ENCODE assay signal across 3 cellular contexts in the genomic region with DNA sequence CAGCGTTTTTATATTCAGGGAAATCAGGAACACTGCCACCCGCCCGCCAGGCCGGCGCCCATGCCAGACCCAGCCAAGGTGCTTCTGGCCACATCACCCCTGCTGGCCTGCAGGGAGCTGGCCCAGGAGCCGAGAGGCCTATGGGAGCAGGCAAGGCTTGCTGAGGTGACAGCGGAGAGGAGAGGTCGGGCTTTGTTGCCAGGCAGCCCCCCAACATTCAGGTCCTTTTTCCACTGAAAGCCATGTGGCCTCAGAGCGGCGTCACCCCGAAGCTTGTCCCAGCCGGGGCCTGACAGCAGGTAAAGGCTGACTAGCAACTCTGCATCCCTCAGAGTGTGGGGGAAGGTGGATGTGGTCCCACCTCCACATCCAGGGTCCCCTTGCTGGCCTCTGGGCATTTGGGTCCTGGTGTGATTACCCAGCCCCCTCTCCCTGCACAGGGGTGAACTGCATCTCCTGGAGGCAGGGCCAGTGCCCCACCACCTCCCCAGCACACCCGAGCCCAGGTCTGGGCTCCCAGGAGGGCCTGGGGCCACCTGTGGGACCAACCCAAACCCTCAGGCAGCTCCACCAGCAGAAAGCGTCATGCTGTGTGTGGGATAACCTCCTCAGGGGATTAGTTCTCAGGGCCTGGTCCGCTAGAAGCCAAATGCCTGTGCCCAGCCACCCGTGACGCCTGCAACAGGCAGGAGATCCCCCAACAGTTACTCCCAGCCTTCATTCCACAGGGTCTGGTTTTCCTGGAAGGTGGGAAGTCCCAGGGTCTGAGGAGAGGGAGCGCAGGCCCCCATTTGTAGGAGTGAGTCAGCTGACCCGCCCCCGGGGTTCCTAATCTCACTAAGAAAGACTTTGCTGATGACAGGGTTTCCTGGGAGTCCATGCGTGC.
TF ChIP-seq lines count a peak whose summit lies in the region.

Gene PDE6B (plus strand): TSS at position 869 of the 886 bp plus-strand sequence. CDS start 54 bp downstream, outside the sequence.

TF ChIP-seq in GM23338, 12 proteins besides CTCF, POLR2A, EP300 and RAD21:
- TF ChIP-seq ZNF114 (CRISPR knock-in tag; IDR thresholded peaks at IDR 0.05) (no peak), EZH2 (IDR thresholded peaks at IDR 0.05; ENCODE audit: low read depth, unreplicated experiment) (no peak), NANOG (IDR thresholded peaks at IDR 0.05; ENCODE audit: borderline replicate concordance) (no peak)

TF ChIP-seq in K562, 482 proteins besides CTCF, POLR2A, EP300 and RAD21:
- no peak for TF ChIP-seq SMARCB1 (IDR thresholded peaks at IDR 0.05; ENCODE audit: insufficient read length, low read depth)
- peak; percentile 55 for TF ChIP-seq EGR1 (conservative IDR thresholded peaks at IDR 0.05)

TF ChIP-seq in SK-N-SH treated with all-trans-retinoic acid at 6 μM for 48 hours, 23 proteins besides CTCF, POLR2A, EP300 and RAD21:
- TF ChIP-seq ZNF565 (CRISPR knock-in tag; conservative IDR thresholded peaks at IDR 0.05; ENCODE audit: low read depth) (no peak), POU6F1 (CRISPR knock-in tag; IDR thresholded peaks at IDR 0.05; ENCODE audit: borderline replicate concordance, low read depth) (no peak), RARB (CRISPR knock-in tag; IDR thresholded peaks at IDR 0.05) (no peak), GLIS3 (CRISPR knock-in tag; IDR thresholded peaks at IDR 0.05) (no peak), SNAI2 (CRISPR knock-in tag; IDR thresholded peaks at IDR 0.05) (no peak), TOX (CRISPR knock-in tag; IDR thresholded peaks at IDR 0.05; ENCODE audit: borderline replicate concordance) (no peak), TCF4 (CRISPR knock-in tag; IDR thresholded peaks at IDR 0.05; ENCODE audit: borderline replicate concordance) (no peak), ZNF8 (CRISPR knock-in tag; IDR thresholded peaks at IDR 0.05) (no peak), PATZ1 (CRISPR knock-in tag; IDR thresholded peaks at IDR 0.05; ENCODE audit: borderline replicate concordance) (no peak), ARNTL (CRISPR knock-in tag; IDR thresholded peaks at IDR 0.05; ENCODE audit: borderline replicate concordance, low read depth) (no peak), ISL1 (CRISPR knock-in tag; IDR thresholded peaks at IDR 0.05) (no peak), ZFP30 (CRISPR knock-in tag; IDR thresholded peaks at IDR 0.05) (no peak), CSDC2 (CRISPR knock-in tag; IDR thresholded peaks at IDR 0.05) (no peak)
- TF ChIP-seq, protein P1, sequence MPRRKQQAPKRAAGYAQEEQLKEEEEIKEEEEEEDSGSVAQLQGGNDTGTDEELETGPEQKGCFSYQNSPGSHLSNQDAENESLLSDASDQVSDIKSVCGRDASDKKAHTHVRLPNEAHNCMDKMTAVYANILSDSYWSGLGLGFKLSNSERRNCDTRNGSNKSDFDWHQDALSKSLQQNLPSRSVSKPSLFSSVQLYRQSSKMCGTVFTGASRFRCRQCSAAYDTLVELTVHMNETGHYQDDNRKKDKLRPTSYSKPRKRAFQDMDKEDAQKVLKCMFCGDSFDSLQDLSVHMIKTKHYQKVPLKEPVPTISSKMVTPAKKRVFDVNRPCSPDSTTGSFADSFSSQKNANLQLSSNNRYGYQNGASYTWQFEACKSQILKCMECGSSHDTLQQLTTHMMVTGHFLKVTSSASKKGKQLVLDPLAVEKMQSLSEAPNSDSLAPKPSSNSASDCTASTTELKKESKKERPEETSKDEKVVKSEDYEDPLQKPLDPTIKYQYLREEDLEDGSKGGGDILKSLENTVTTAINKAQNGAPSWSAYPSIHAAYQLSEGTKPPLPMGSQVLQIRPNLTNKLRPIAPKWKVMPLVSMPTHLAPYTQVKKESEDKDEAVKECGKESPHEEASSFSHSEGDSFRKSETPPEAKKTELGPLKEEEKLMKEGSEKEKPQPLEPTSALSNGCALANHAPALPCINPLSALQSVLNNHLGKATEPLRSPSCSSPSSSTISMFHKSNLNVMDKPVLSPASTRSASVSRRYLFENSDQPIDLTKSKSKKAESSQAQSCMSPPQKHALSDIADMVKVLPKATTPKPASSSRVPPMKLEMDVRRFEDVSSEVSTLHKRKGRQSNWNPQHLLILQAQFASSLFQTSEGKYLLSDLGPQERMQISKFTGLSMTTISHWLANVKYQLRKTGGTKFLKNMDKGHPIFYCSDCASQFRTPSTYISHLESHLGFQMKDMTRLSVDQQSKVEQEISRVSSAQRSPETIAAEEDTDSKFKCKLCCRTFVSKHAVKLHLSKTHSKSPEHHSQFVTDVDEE (CRISPR knock-in tag; IDR thresholded peaks at IDR 0.05): no peak
- TF ChIP-seq, protein P2, sequence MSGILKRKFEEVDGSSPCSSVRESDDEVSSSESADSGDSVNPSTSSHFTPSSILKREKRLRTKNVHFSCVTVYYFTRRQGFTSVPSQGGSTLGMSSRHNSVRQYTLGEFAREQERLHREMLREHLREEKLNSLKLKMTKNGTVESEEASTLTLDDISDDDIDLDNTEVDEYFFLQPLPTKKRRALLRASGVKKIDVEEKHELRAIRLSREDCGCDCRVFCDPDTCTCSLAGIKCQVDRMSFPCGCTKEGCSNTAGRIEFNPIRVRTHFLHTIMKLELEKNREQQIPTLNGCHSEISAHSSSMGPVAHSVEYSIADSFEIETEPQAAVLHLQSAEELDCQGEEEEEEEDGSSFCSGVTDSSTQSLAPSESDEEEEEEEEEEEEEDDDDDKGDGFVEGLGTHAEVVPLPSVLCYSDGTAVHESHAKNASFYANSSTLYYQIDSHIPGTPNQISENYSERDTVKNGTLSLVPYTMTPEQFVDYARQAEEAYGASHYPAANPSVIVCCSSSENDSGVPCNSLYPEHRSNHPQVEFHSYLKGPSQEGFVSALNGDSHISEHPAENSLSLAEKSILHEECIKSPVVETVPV (CRISPR knock-in tag; IDR thresholded peaks at IDR 0.05): no peak
